27 cellular contexts compared by ENCODE assay signal in genomic region chr1:222970711-222971110, GRCh38.
"Had no signal": no experiment of that assay in that cellular context is flagged by ENCODE, and none has a peak within 500 bp of the region (broad histone marks: within the 10 kb centered on the region; RNA-seq: fewer than 3 reads in every experiment).

No MANE protein-coding gene starts in this region.

- DNase-seq: activated CD4-positive, alpha-beta memory T cell treated with anti-CD3 and anti-CD28 coated beads for 36 hours; activated CD4-positive, alpha-beta T cell treated with anti-CD3 and anti-CD28 coated beads, Interleukin-2, amount 10 ng/mL, durations not matched to agents 24 days and 14 days; activated CD4-positive, CD25-positive, alpha-beta regulatory T cell treated with anti-CD3 and anti-CD28 coated beads, Interleukin-2, amount 50 U/mL, for 72 hours; activated CD8-positive, alpha-beta memory T cell treated with anti-CD3 and anti-CD28 coated beads, Interleukin-2, amount 50 U/mL, for 4 hours; activated gamma-delta T cell; activated naive CD4-positive, alpha-beta T cell treated with anti-CD3 and anti-CD28 coated beads, Interleukin-2, amount 10 ng/mL, durations not matched to agents 7 days and 5 days; activated naive CD8-positive, alpha-beta T cell treated with anti-CD3 and anti-CD28 coated beads, Interleukin-2, amount 10 ng/mL, durations not matched to agents 7 days and 5 days; activated T-cell treated with anti-CD3 and anti-CD28 coated beads, Interleukin-2, amount 50 U/mL, for 1 hour; amniotic stem cell; central memory CD4-positive, alpha-beta T cell; foreskin keratinocyte; heart left ventricle; hypothalamus; immature natural killer cell; kidney; left colon; mammary epithelial cell; naive thymus-derived CD8-positive, alpha-beta T cell; ovary; right lobe of liver; stimulated activated CD4-positive, alpha-beta T cell treated with anti-CD3 and anti-CD28 coated beads, Interleukin-2, amount 100 ng/mL, for 48 hours; stimulated activated naive CD4-positive, alpha-beta T cell treated with Interleukin-2 at 50 U/mL for 16 hours; T-helper 9 cell; transverse colon had no signal

- H3K4me3 ChIP-seq: breast epithelium, heart left ventricle, ovary, right lobe of liver, transverse colon had no signal

- ATAC-seq: foreskin keratinocyte; heart left ventricle; left colon; naive thymus-derived CD8-positive, alpha-beta T cell; right lobe of liver had no signal

- H3K9me3 ChIP-seq: breast epithelium, esophagus muscularis mucosa, heart left ventricle, neutrophil, ovary, right lobe of liver, transverse colon had no signal

- H3K27ac ChIP-seq: breast epithelium, foreskin keratinocyte, heart left ventricle, neutrophil, ovary, right lobe of liver, transverse colon had no signal

- H3K36me3 ChIP-seq: breast epithelium, esophagus muscularis mucosa, heart left ventricle, neutrophil, ovary, right lobe of liver, transverse colon had no signal

- H3K27me3 ChIP-seq: breast epithelium, esophagus muscularis mucosa, heart left ventricle, neutrophil, ovary, right lobe of liver, transverse colon had no signal

- H3K4me1 ChIP-seq: breast epithelium, foreskin keratinocyte, right lobe of liver had no signal
